ENCODE assay signal across 8 cellular contexts in the genomic region with DNA sequence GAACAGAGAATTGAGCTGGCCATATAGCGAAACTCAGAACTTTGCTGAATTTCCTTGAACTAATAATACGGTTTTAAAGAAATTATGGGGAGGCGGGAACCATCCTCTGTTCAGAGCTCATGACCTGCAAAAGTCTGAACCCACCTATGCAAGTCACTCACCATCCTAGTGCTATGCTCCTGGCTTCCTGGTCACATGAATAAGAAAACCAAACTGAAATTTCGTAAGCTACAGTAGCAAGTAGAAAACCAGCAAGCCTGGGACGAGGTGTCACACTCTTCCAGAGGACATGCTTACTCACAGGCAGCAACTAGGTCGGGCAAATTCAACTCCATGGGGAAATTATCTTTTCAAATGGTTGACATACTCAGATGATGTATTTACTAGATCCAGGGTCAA. TPM values are rescaled to one million over a fixed set of nuclear protein-coding genes. Genes with fewer than 3 reads are reported as not detected.
DNase-seq lines count a peak whose midpoint lies in the region; ATAC-seq and TF ChIP-seq lines count a peak whose summit lies in the region.

No MANE protein-coding gene starts in this region.

- no peaks in the 10 kb centered on the region for H3K4me1 ChIP-seq in PC-9 (replicated peaks; ENCODE audit: insufficient read depth)
- no peaks in the 10 kb centered on the region for H3K4me1 ChIP-seq in ovary (ENCODE audit: insufficient read depth)

- BruUV-seq in PC-9 (replicated peaks; lab: Mats Ljungman, UMichigan) = no TSS peak

- H2AFZ ChIP-seq in PC-9 = no peak overlapping the region

- H3K27me3 Mint-ChIP-seq in mesothelial cell of epicardium (ENCODE audit: low read depth) = no peaks in the 10 kb centered on the region

- H3K4me3 ChIP-seq in PC-9 (no peak overlapping the region), ovary (no peak overlapping the region)

- H4K20me1 ChIP-seq in PC-9 (ENCODE audit: insufficient read depth) = no peaks in the 10 kb centered on the region

- no peaks in the 10 kb centered on the region for H3K27me3 ChIP-seq in PC-9 (ENCODE audit: insufficient read depth, low read depth)
- no peaks in the 10 kb centered on the region for H3K27me3 ChIP-seq in ovary

- H3K27ac ChIP-seq in PC-9 (0 out of 2 replicates have a peak overlapping the region, but pooled peaks have one; percentile 12), ovary (no peak overlapping the region)

- H3K27ac Mint-ChIP-seq in mesothelial cell of epicardium = no peak overlapping the region

- H3K4me1 Mint-ChIP-seq in mesothelial cell of epicardium = no peaks in the 10 kb centered on the region

- TF ChIP-seq CTCF in PC-9 (conservative IDR thresholded peaks at IDR 0.05) (no peak), mesothelial cell of epicardium (IDR thresholded peaks at IDR 0.05; ENCODE audit: unreplicated experiment) (no peak), ovary (IDR thresholded peaks at IDR 0.05) (no peak)

- peaks cover 10% of the 10 kb centered on the region for H3K9me3 Mint-ChIP-seq in mesothelial cell of epicardium

- H3K4me2 ChIP-seq in PC-9 = no peak overlapping the region

- H3K9me2 ChIP-seq in PC-9 (ENCODE audit: insufficient read depth) = no peaks in the 10 kb centered on the region

- no peaks in the 10 kb centered on the region for H3K36me3 ChIP-seq in PC-9 (ENCODE audit: low read depth)
- no peaks in the 10 kb centered on the region for H3K36me3 ChIP-seq in ovary

- H3F3A ChIP-seq in PC-9 (ENCODE audit: insufficient read depth, low read depth) = no peaks in the 10 kb centered on the region

- WGBS in ovary, 3 donors = 92 to 97% (median 96%) methylated on average over 6 of the region's 6 CpGs

- CTCF ChIA-PET in PC-9 (lab: Charles Lee) = no interaction called here

- POLR2A ChIA-PET in PC-9 (lab: Charles Lee; ENCODE audit: unreplicated experiment) = no interaction called here

- no peaks in the 10 kb centered on the region for H3K9me3 ChIP-seq in PC-9 (ENCODE audit: insufficient read depth, low read depth)
- no peaks in the 10 kb centered on the region for H3K9me3 ChIP-seq in ovary

- H3K4me3 Mint-ChIP-seq in mesothelial cell of epicardium = no peak overlapping the region

- no peak for TF ChIP-seq POLR2A in ovary (IDR thresholded peaks at IDR 0.05)

- intact Hi-C loops in PC-9 (cut with micrococcal nuclease; ENCODE audit: unreplicated experiment) (no loop called here), ovary (cut with DNase I) (no loop called here)

- ATAC-seq in GM19455 (IDR thresholded peaks at IDR 0.05; ENCODE audit: unreplicated experiment) = peak; percentile 67
- peak; percentile 47 for ATAC-seq in HG03097 (IDR thresholded peaks at IDR 0.05; ENCODE audit: low FRiP score, unreplicated experiment)

- peak; percentile 32 for DNase-seq in CD1c-positive myeloid dendritic cell (ENCODE audit: extremely low spot score)
- DNase-seq in PC-9 = no peak
- DNase-seq in stimulated activated CD4-positive, alpha-beta T cell treated with anti-CD3 and anti-CD28 coated beads, Interleukin-4, amount 100 ng/mL, for 4 hours = no peak
- no peak for DNase-seq in mesothelial cell of epicardium (ENCODE audit: low spot score in 2 of 2, unreplicated experiment in 2 of 2)
- no peak for DNase-seq in ovary
- DNase-seq in hypothalamus (lab: John Stamatoyannopoulos, UW) = no peak

- H3K79me2 ChIP-seq in PC-9 (ENCODE audit: low read depth) = peaks cover 23% of the 10 kb centered on the region; the same call in 1 of the 2 replicates

- H3K36me3 Mint-ChIP-seq in mesothelial cell of epicardium = peaks cover 7% of the 10 kb centered on the region

- no peak for TF ChIP-seq EP300 in ovary (IDR thresholded peaks at IDR 0.05)

RNA-seq across cellular contexts. Expression of gene LDHAL6B, which starts 31.2 kb away (rescaled TPM):
- not detected in 2 replicates for total RNA-seq in PC-9 (2021)
- not detected in 3 replicates for total RNA-seq in mesothelial cell of epicardium
- not detected for total RNA-seq in ovary
- not detected for polyA plus RNA-seq in ovary
